ENCODE assay signal across 9 cellular contexts in genomic region chr7:17142831-17143541, GRCh38.
DNase-seq lines count a peak whose midpoint lies in the region; ATAC-seq and TF ChIP-seq lines count a peak whose summit lies in the region.
"Had no signal": no experiment of that assay in that cellular context is flagged by ENCODE, and none has a peak within 500 bp of the region (broad histone marks: within the 10 kb centered on the region; RNA-seq: fewer than 3 reads in every experiment).

No MANE protein-coding gene starts in this region.

- H3K9me3 ChIP-seq in gastroesophageal sphincter (no peaks in the 10 kb centered on the region), subcutaneous abdominal adipose tissue (ENCODE audit: control insufficient read depth in 5 of 5, low read length in 5 of 5) (no peaks in the 10 kb centered on the region)

- DNase-seq in activated naive CD4-positive, alpha-beta T cell treated with anti-CD3 and anti-CD28 coated beads for 36 hours, result no peak
- no peak for DNase-seq in activated naive CD4-positive, alpha-beta T cell treated with Interleukin-2 at 50 U/mL for 16 hours
- no peak for DNase-seq in activated CD8-positive, alpha-beta T cell treated with anti-CD3 and anti-CD28 coated beads for 36 hours
- no peak for DNase-seq in HT-29 (ENCODE audit: low spot score)
- no peak for DNase-seq in stimulated activated CD4-positive, alpha-beta T cell treated with anti-CD3 and anti-CD28 coated beads, Interleukin-4, amount 100 ng/mL, for 1 hour
- DNase-seq: aorta had no signal

- H3K27me3 Mint-ChIP-seq in activated naive CD4-positive, alpha-beta T cell treated with anti-CD3 and anti-CD28 coated beads for 36 hours (ENCODE audit: low read depth), result no peaks in the 10 kb centered on the region
- no peaks in the 10 kb centered on the region for H3K27me3 Mint-ChIP-seq in activated CD8-positive, alpha-beta T cell treated with anti-CD3 and anti-CD28 coated beads for 36 hours

- H3K27ac ChIP-seq in gastroesophageal sphincter (peak overlapping the region in 1 of 4 donors; percentile 41), subcutaneous abdominal adipose tissue (ENCODE audit: low read depth, low read length) (peak overlapping the region; percentile 74)

- POLR2A ChIA-PET in activated CD8-positive, alpha-beta T cell treated with anti-CD3 and anti-CD28 coated beads for 36 hours (lab: Charles Lee), result interaction anchor here (1.1 to 1.3 kb wide), 2 partner anchors 9 to 155 kb away, joined by 3 to 7 read pairs; partner anchors contain the start of gene AHR

- H3K4me1 Mint-ChIP-seq in activated naive CD4-positive, alpha-beta T cell treated with anti-CD3 and anti-CD28 coated beads for 36 hours (ENCODE audit: low read depth), result peaks cover 63% of the 10 kb centered on the region
- H3K4me1 Mint-ChIP-seq in activated CD8-positive, alpha-beta T cell treated with anti-CD3 and anti-CD28 coated beads for 36 hours (ENCODE audit: low read depth), result peaks cover 64% of the 10 kb centered on the region

- H3K27me3 ChIP-seq in gastroesophageal sphincter, result no peaks in the 10 kb centered on the region
- no peaks in the 10 kb centered on the region for H3K27me3 ChIP-seq in subcutaneous abdominal adipose tissue (ENCODE audit: control insufficient read depth in 5 of 5, insufficient read depth in 4 of 5, low read length in 5 of 5)

- intact Hi-C loops in activated naive CD4-positive, alpha-beta T cell treated with anti-CD3 and anti-CD28 coated beads for 36 hours (cut with micrococcal nuclease), result no loop called here
- intact Hi-C loops in activated CD8-positive, alpha-beta T cell treated with anti-CD3 and anti-CD28 coated beads for 36 hours (cut with micrococcal nuclease), result no loop called here

- no peaks in the 10 kb centered on the region for H3K36me3 ChIP-seq in gastroesophageal sphincter
- no peaks in the 10 kb centered on the region for H3K36me3 ChIP-seq in subcutaneous abdominal adipose tissue (ENCODE audit: control insufficient read depth in 5 of 5, insufficient read depth in 5 of 5, low read length in 5 of 5)

- no peak for TF ChIP-seq EP300 in gastroesophageal sphincter (IDR thresholded peaks at IDR 0.05)

- TF ChIP-seq POLR2A in gastroesophageal sphincter (IDR thresholded peaks at IDR 0.05), result no peak

- no peak for ATAC-seq in activated CD8-positive, alpha-beta T cell treated with anti-CD3 and anti-CD28 coated beads for 36 hours
- no peak for ATAC-seq in gastroesophageal sphincter
- ATAC-seq in GM18868 (IDR thresholded peaks at IDR 0.05; ENCODE audit: unreplicated experiment), result no peak

- CTCF ChIA-PET in activated naive CD4-positive, alpha-beta T cell treated with anti-CD3 and anti-CD28 coated beads for 36 hours (lab: Charles Lee), result interaction anchor here (1.2 kb wide), 1 partner anchor 160 kb away, joined by 3 read pairs; no protein-coding TSS in a partner anchor
- CTCF ChIA-PET in activated CD8-positive, alpha-beta T cell treated with anti-CD3 and anti-CD28 coated beads for 36 hours (lab: Charles Lee), result interaction anchor here (0.9 to 1.4 kb wide), 4 partner anchors 17 to 160 kb away, joined by 3 to 7 read pairs (median 6); partner anchors contain the start of gene AHR

- H3K4me3 Mint-ChIP-seq in activated naive CD4-positive, alpha-beta T cell treated with anti-CD3 and anti-CD28 coated beads for 36 hours, result peak overlapping the region; percentile 22
- peak overlapping the region; percentile 44 for H3K4me3 Mint-ChIP-seq in activated CD8-positive, alpha-beta T cell treated with anti-CD3 and anti-CD28 coated beads for 36 hours

- H3K4me1 ChIP-seq in gastroesophageal sphincter, result no peaks in the 10 kb centered on the region
- H3K4me1 ChIP-seq in subcutaneous abdominal adipose tissue (ENCODE audit: control insufficient read depth in 5 of 5, insufficient read depth in 5 of 5, low read length in 5 of 5), result peaks cover 3 to 12% (median 10%) of the 10 kb centered on the region in 5 donors

- H3K4me3 ChIP-seq in gastroesophageal sphincter, result peak overlapping the region; percentile 5 to 28
- H3K4me3 ChIP-seq in subcutaneous abdominal adipose tissue (ENCODE audit: low read depth in 1 of 5, low read length in 5 of 5), result peak overlapping the region; percentile 15 to 63 (median 33)

- WGBS in gastroesophageal sphincter (ENCODE audit: low coverage in 1 of 2), 2 donors, result 70 to 77% methylated on average over 2 of the region's 2 CpGs

- no peak overlapping the region for H3K9ac ChIP-seq in subcutaneous abdominal adipose tissue (ENCODE audit: low read length in 5 of 5)

- no peak for TF ChIP-seq CTCF in activated CD8-positive, alpha-beta T cell treated with anti-CD3 and anti-CD28 coated beads for 36 hours (IDR thresholded peaks at IDR 0.05)
- no peak for TF ChIP-seq CTCF in gastroesophageal sphincter (IDR thresholded peaks at IDR 0.05)

- H3K9me3 Mint-ChIP-seq in activated naive CD4-positive, alpha-beta T cell treated with anti-CD3 and anti-CD28 coated beads for 36 hours, result no peaks in the 10 kb centered on the region
- H3K9me3 Mint-ChIP-seq in activated CD8-positive, alpha-beta T cell treated with anti-CD3 and anti-CD28 coated beads for 36 hours, result no peaks in the 10 kb centered on the region

- H3K27ac Mint-ChIP-seq in activated naive CD4-positive, alpha-beta T cell treated with anti-CD3 and anti-CD28 coated beads for 36 hours, result peak overlapping the region; percentile 59
- peak overlapping the region; percentile 73 for H3K27ac Mint-ChIP-seq in activated CD8-positive, alpha-beta T cell treated with anti-CD3 and anti-CD28 coated beads for 36 hours

- no peaks in the 10 kb centered on the region for H3K36me3 Mint-ChIP-seq in activated naive CD4-positive, alpha-beta T cell treated with anti-CD3 and anti-CD28 coated beads for 36 hours (ENCODE audit: low read depth)
- peaks cover 2% of the 10 kb centered on the region for H3K36me3 Mint-ChIP-seq in activated CD8-positive, alpha-beta T cell treated with anti-CD3 and anti-CD28 coated beads for 36 hours (ENCODE audit: low read depth)
